In the genomic region with DNA sequence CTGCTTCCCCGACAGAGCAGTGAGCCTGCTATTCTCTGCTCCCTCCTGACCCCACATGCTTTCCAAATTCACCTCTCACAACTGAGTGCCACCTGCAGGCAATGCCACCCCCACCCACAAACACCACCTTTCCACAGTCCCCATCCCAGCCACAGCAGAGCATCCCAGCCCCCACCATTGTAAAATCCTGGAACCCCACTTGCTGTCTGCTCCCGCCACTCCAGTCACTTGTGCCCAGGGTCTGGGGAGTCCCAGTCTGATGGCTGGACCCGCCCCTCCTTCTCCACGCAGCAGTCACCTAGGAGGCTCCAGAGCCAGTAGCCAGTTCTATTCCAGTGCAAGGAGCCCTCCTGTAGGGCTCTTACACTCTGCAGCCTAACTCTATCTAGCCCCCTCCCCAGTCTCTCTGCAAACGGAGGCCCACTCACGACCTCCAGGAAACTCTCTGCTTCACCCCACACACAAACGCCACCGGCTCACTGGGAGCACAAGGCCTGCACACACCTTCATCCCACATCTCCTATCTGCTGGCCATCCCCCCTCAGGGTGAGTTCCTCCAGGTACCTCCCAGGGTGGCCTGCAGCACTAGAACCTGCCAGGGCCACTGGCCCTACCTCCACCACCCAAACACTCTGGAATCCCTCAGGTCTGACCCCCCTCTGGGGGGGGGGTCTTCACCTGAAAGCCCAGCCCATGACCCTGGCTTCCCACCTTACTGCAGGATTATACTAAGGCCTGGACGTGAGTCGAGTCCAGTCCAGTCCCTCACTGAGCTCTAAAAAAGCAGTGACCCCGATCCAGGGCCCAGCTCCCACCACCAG, we compare ENCODE assay signal across 1 cellular context.
A peak's percentile ranks its signal among the peaks of the same experiment; 100 is the strongest.
TF ChIP-seq lines count a peak whose summit lies in the region.

No MANE protein-coding gene starts in this region.

TF ChIP-seq in HepG2, 621 proteins besides CTCF, POLR2A, EP300 and RAD21:
- TF ChIP-seq HOXD1 (CRISPR knock-in tag; IDR thresholded peaks at IDR 0.05) (no peak), LCORL (IDR thresholded peaks at IDR 0.05) (no peak), LCORL (CRISPR knock-in tag; IDR thresholded peaks at IDR 0.05) (0 out of 2 replicates have a peak, but pooled peaks have one; percentile 27)
